8 cellular contexts compared by ENCODE assay signal in the genomic region with DNA sequence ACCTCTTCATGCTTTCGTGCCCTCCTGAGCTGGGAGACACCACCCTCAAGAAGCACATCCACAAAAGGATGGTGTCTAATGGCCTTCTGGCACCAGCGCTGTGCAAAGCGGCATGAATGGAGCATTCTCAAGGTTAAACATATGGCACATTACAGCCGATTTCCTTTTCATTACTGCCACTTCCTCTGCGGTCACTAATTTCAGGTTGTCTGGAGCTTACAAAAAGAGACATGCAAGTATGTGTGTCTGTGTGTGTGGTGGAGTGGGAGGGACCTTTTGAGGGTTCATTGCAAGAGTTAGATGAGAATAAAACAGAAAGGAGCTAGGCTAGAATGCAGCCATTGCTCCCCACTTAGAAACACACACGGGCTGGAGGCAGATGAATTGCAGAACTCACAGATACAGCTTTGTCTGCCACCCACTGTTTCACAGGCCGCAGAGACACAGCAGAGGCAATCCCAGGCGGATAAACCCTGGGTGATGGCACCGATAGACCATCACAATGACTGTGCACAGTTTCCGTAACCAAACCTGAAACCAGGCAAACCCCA.
DNase-seq lines count a peak whose midpoint lies in the region; ATAC-seq and TF ChIP-seq lines count a peak whose summit lies in the region.

No MANE protein-coding gene starts in this region.

- peaks cover 3% of the 10 kb centered on the region for H3K27me3 ChIP-seq in foreskin keratinocyte

- H3K4me3 ChIP-seq in skeletal muscle cell (ENCODE audit: low read depth, low read length) (no peak overlapping the region), foreskin fibroblast (ENCODE audit: low read depth in 1 of 2, low read length in 2 of 2) (no peak overlapping the region)

- no peaks in the 10 kb centered on the region for H3K4me1 ChIP-seq in foreskin keratinocyte

- no peak overlapping the region for H3K27ac ChIP-seq in foreskin keratinocyte

- TF ChIP-seq CTCF in foreskin keratinocyte (conservative IDR thresholded peaks at IDR 0.05) (no peak), foreskin fibroblast (IDR thresholded peaks at IDR 0.05; ENCODE audit: low read depth, low read length) (no peak)

- DNase-seq in DMS 273 (lab: John Stamatoyannopoulos, UW; ENCODE audit: unreplicated experiment) = peak; percentile 75
- peak; percentile 7 for DNase-seq in T follicular helper cell (ENCODE audit: low read depth)
- DNase-seq in central memory CD4-positive, alpha-beta T cell = peak; percentile 66
- peak; percentile 28 for DNase-seq in skeletal muscle cell (ENCODE audit: low read depth)
- no peak for DNase-seq in foreskin keratinocyte
- no peak for DNase-seq in foreskin fibroblast

- ATAC-seq in GM19372 (IDR thresholded peaks at IDR 0.05; ENCODE audit: low read depth, unreplicated experiment) (peak; percentile 84), HG03520 (IDR thresholded peaks at IDR 0.05; ENCODE audit: unreplicated experiment) (peak; percentile 72), foreskin keratinocyte (no peak)

Comparison
In these comparisons a context has a peak if more than half of its experiments do, and no peak if none do; other contexts are left out.
1. DNase-seq: peak in DMS 273 (single experiment), T follicular helper cell (single experiment), central memory CD4-positive, alpha-beta T cell (single experiment) and skeletal muscle cell (single experiment); none in foreskin keratinocyte (0 of 2) and foreskin fibroblast (0 of 2).